ENCODE assay signal across 22 cellular contexts in the genomic region with DNA sequence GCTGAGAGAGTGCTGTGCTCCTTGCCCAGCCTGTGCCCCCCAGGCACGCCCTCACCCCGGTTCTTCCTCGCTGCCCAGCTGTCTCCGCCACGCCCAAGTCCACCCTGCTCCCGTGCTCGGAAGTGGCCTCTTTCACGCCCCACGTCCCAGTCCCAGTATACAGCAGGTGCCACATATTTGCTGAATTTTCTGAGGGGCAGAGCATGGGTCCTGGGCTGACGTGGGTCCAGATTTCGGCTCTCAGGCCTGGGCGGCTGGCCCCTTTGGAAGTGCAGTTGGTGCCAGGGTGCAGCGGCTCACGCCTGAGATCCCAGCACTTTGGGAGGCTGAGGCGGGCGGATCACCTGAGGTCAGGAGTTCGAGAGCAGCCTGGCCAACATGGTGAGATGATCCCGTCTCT. TPM values are rescaled to one million over a fixed set of nuclear protein-coding genes. Genes with fewer than 3 reads are reported as not detected.
DNase-seq lines count a peak whose midpoint lies in the region; ATAC-seq, FAIRE-seq and TF ChIP-seq lines count a peak whose summit lies in the region.
"Had no signal": no experiment of that assay in that cellular context is flagged by ENCODE, and none has a peak within 500 bp of the region (broad histone marks: within the 10 kb centered on the region; RNA-seq: fewer than 3 reads in every experiment).

No MANE protein-coding gene starts in this region.

- peaks cover 2% of the 10 kb centered on the region for H3K4me1 Mint-ChIP-seq in CD4-positive, alpha-beta T cell (ENCODE audit: low read depth)

- H3K23ac ChIP-seq in neuronal stem cell (ENCODE audit: low read depth, low read length, poor library complexity) = peak overlapping the region; percentile 65

- H2AFZ ChIP-seq in K562 (ENCODE audit: low read depth, low read length) = no peak overlapping the region
- H2AFZ ChIP-seq in neuronal stem cell (ENCODE audit: low read length) = no peak overlapping the region

- no peaks in the 10 kb centered on the region for H3K79me2 ChIP-seq in K562 (ENCODE audit: control insufficient read depth, insufficient read depth, low read length)

- H3K9me3 ChIP-seq in CD4-positive, alpha-beta T cell (ENCODE audit: control insufficient read depth, low read length) = no peaks in the 10 kb centered on the region
- no peaks in the 10 kb centered on the region for H3K9me3 ChIP-seq in K562 (replicated peaks; ENCODE audit: control insufficient read depth, insufficient read depth, low read depth, low read length)
- peaks cover 0 to 1% of the 10 kb centered on the region in 2 donors for H3K9me3 ChIP-seq in neuronal stem cell (replicated peaks in 1 of 2; ENCODE audit: control insufficient read depth in 2 of 2, insufficient read depth in 1 of 2, low read depth in 1 of 2, low read length in 2 of 2)

- no peak overlapping the region for H2BK12ac ChIP-seq in neuronal stem cell (ENCODE audit: low read length)

- H3K9me3 Mint-ChIP-seq in CD4-positive, alpha-beta T cell = no peaks in the 10 kb centered on the region
- H3K9me3 Mint-ChIP-seq: CD4-positive, alpha-beta memory T cell had no signal

- no peak overlapping the region for H3K27ac Mint-ChIP-seq in CD4-positive, alpha-beta T cell
- H3K27ac Mint-ChIP-seq: CD14-positive monocyte had no signal

- no peak overlapping the region for H3K27ac ChIP-seq in CD4-positive, alpha-beta T cell (ENCODE audit: low read depth, low read length)
- H3K27ac ChIP-seq in K562 (ENCODE audit: extremely low read depth, low read depth, low read length) (no peak overlapping the region), neuronal stem cell (replicated peaks; ENCODE audit: low read length) (no peak overlapping the region)
- H3K27ac ChIP-seq: BLaER1 treated with 17β-estradiol and CSF1 and Interleukin-3, amounts not matched to agents 10 nM and 100 nM had no signal

- H3K36me3 ChIP-seq in K562 (ENCODE audit: control insufficient read depth, insufficient read depth, low read length) = no peaks in the 10 kb centered on the region
- no peaks in the 10 kb centered on the region for H3K36me3 ChIP-seq in neuronal stem cell (replicated peaks in 1 of 2; ENCODE audit: control insufficient read depth in 2 of 2, insufficient read depth in 2 of 2, low read length in 2 of 2)
- H3K36me3 ChIP-seq: BLaER1 treated with 17β-estradiol and CSF1 and Interleukin-3, amounts not matched to agents 10 nM and 100 nM had no signal

- H3K79me1 ChIP-seq in neuronal stem cell (ENCODE audit: low read depth, low read length) = peaks cover 6% of the 10 kb centered on the region

- no peak overlapping the region for H3K18ac ChIP-seq in neuronal stem cell (ENCODE audit: low read length)

- TF ChIP-seq POLR2A in K562 (conservative IDR thresholded peaks at IDR 0.05) = no peak

- ATAC-seq in CD4-positive, alpha-beta T cell (ENCODE audit: poor library complexity) = no peak
- no peak for ATAC-seq in K562
- no peak for ATAC-seq in HG03108 (IDR thresholded peaks at IDR 0.05; ENCODE audit: unreplicated experiment)
- ATAC-seq in GM21423 (IDR thresholded peaks at IDR 0.05; ENCODE audit: unreplicated experiment) = no peak

- no TSS peak for BruUV-seq in K562 (replicated peaks; lab: Mats Ljungman, UMichigan)

- peaks cover 29% of the 10 kb centered on the region for H3K27me3 ChIP-seq in CD4-positive, alpha-beta T cell (ENCODE audit: control insufficient read depth, insufficient read depth, low read length)
- H3K27me3 ChIP-seq in K562 (ENCODE audit: control insufficient read depth in 2 of 2, insufficient read depth in 2 of 2, low read length in 2 of 2) (peaks cover 12 to 34% of the 10 kb centered on the region in 2 experiments; a peak in 4 of 5 replicates), neuronal stem cell (ENCODE audit: control insufficient read depth in 3 of 3, insufficient read depth in 3 of 3, low read depth in 1 of 3, low read length in 3 of 3) (peaks cover 26 to 84% (median 47%) of the 10 kb centered on the region in 3 experiments)

- no peaks in the 10 kb centered on the region for H3K9me1 ChIP-seq in K562 (ENCODE audit: control insufficient read depth, insufficient read depth, low read length)

- no peak for TF ChIP-seq CTCF in CD4-positive, alpha-beta T cell (IDR thresholded peaks at IDR 0.05)
- TF ChIP-seq CTCF in K562 (IDR thresholded peaks at IDR 0.05 in 2 of 3, conservative IDR thresholded peaks at IDR 0.05 in 1 of 3; ENCODE audit: insufficient read depth in 2 of 3, low read depth in 1 of 3, low read length in 3 of 3) = no peak

- FAIRE-seq in K562 (lab: Jason Lieb, UNC) = no peak
- FAIRE-seq: GM12891, GM18507 had no signal

- no peak overlapping the region for H2BK120ac ChIP-seq in neuronal stem cell (ENCODE audit: low read depth, low read length)

- no peak overlapping the region for H2AK5ac ChIP-seq in neuronal stem cell (ENCODE audit: low read depth, low read length)

- POLR2A ChIA-PET in CD4-positive, alpha-beta T cell (lab: Charles Lee) = no interaction called here
- POLR2A ChIA-PET in K562 (lab: Yijun Ruan, JAX) = interaction anchor here (1.3 kb wide), 1 partner anchor 11 kb away, joined by 3 read pairs; no protein-coding TSS in a partner anchor

- H3K4me1 ChIP-seq in K562 (replicated peaks in 1 of 2; ENCODE audit: control insufficient read depth in 2 of 2, insufficient read depth in 2 of 2, low read length in 2 of 2) = peaks cover 5 to 82% of the 10 kb centered on the region in 2 experiments; a peak in 3 of 5 replicates
- peaks cover 5% of the 10 kb centered on the region in 2 donors for H3K4me1 ChIP-seq in neuronal stem cell (ENCODE audit: control insufficient read depth in 2 of 2, insufficient read depth in 1 of 2, low read depth in 1 of 2, low read length in 2 of 2)

- peak overlapping the region; percentile 63 for H3K14ac ChIP-seq in neuronal stem cell (ENCODE audit: low read length)

- H2BK5ac ChIP-seq in neuronal stem cell (ENCODE audit: low read length) = no peak overlapping the region

- H4K20me1 ChIP-seq in K562 (replicated peaks; ENCODE audit: control insufficient read depth, insufficient read depth, low read length) = peaks cover 20% of the 10 kb centered on the region; the same call in 1 of the 2 replicates

- in situ Hi-C loops in K562 (cut with MboI) = no loop called here

- TF ChIP-seq EP300 in K562 (IDR thresholded peaks at IDR 0.05; ENCODE audit: low read length) = no peak

- no peak overlapping the region for H2BK15ac ChIP-seq in neuronal stem cell (ENCODE audit: low read length)

- H3K4me3 Mint-ChIP-seq in CD4-positive, alpha-beta T cell = peak overlapping the region; percentile 20

- no peak overlapping the region for H3K9ac ChIP-seq in K562 (ENCODE audit: insufficient read depth in 1 of 2, low read depth in 2 of 2, low read length in 2 of 2)
- no peak overlapping the region for H3K9ac ChIP-seq in neuronal stem cell (ENCODE audit: low read depth, low read length, poor library complexity)
- H3K9ac ChIP-seq: BLaER1 treated with 17β-estradiol and CSF1 and Interleukin-3, amounts not matched to agents 10 nM and 100 nM had no signal

- H4K91ac ChIP-seq in neuronal stem cell (ENCODE audit: low read depth, low read length, poor library complexity) = no peak overlapping the region

- H3K4me3 ChIP-seq in K562 (no peak overlapping the region), neuronal stem cell (ENCODE audit: low read length in 2 of 2) (no peak overlapping the region)
- H3K4me3 ChIP-seq: BLaER1 treated with 17β-estradiol and CSF1 and Interleukin-3, amounts not matched to agents 10 nM and 100 nM had no signal

- no peak for TF ChIP-seq RAD21 in K562 (CRISPR knock-in tag; conservative IDR thresholded peaks at IDR 0.05 in 1 of 2, IDR thresholded peaks at IDR 0.05 in 1 of 2)

- H3K4me2 ChIP-seq in K562 (ENCODE audit: insufficient read depth, low read length) (no peak overlapping the region), neuronal stem cell (ENCODE audit: insufficient read depth, low read length, poor library complexity, severe bottlenecking) (no peak overlapping the region)

- intact Hi-C loops in CD4-positive, alpha-beta T cell (cut with DNase I, micrococcal nuclease) = no loop called here
- intact Hi-C loops in K562 (cut with micrococcal nuclease) = no loop called here

- peaks cover 22% of the 10 kb centered on the region for H3K27me3 Mint-ChIP-seq in CD4-positive, alpha-beta T cell

- H3K36me3 Mint-ChIP-seq in CD4-positive, alpha-beta T cell (ENCODE audit: low read depth) = no peaks in the 10 kb centered on the region
- H3K36me3 Mint-ChIP-seq: CD14-positive monocyte had no signal

- 28% methylated on average over 18 of the region's 18 CpGs for WGBS in K562 (ENCODE audit: insufficient coverage, low coverage, missing lambda C conversion rate)
- WGBS in neuronal stem cell (ENCODE audit: extremely low coverage in 2 of 2, insufficient read length in 2 of 2, insufficient replicate concordance in 1 of 2), 2 donors = no CpG with 5 or more reads among the region's 18 CpGs

- no peak overlapping the region for H4K8ac ChIP-seq in neuronal stem cell (ENCODE audit: low read depth, low read length)

- CTCF ChIA-PET in CD4-positive, alpha-beta T cell (lab: Charles Lee) = no interaction called here
- CTCF ChIA-PET in K562 (lab: Yijun Ruan, JAX; ENCODE audit: low intra/inter-chr PET ratio) = no interaction called here

- no peak for DNase-seq in CD4-positive, alpha-beta T cell
- DNase-seq in K562 (ENCODE audit: extremely low read depth in 1 of 4, low spot score in 3 of 4) (no peak), neuronal stem cell (ENCODE audit: low spot score) (no peak), ecto neural progenitor cell (ENCODE audit: low spot score) (no peak)
- DNase-seq: Calu3; CD4-positive, alpha-beta memory T cell; COR-L47; DMS53; DMS79 treated with DMSO at 0.1 percent for 48 hours; GF-D8; GOT3; H7; HCEC 1CT had no signal

- no peak overlapping the region for H3K4ac ChIP-seq in neuronal stem cell (ENCODE audit: low read length)

RNA-seq across cellular contexts. Expression of a gene that starts 3.4 kb away (rescaled TPM):
- total RNA-seq in CD4-positive, alpha-beta T cell = 1 to 10 TPM; 2.1 TPM
- total RNA-seq in K562 (2011; cell fraction: chromatin; rRNA removed; ENCODE audit: low replicate concordance) = 2.7 and 8.1 TPM in 2 replicates
- total RNA-seq in K562 (2011; cell fraction: nucleolus; rRNA removed) = 6.2 and 7.2 TPM in 2 replicates
- 3.6 and 3.7 TPM in 2 replicates for total RNA-seq in K562 (2011; cell fraction: nucleoplasm; rRNA removed)
- total RNA-seq in K562 (2014; rRNA removed) (0.82 and 1.3 TPM in 2 replicates), K562 (2014; rRNA removed; fragmentation: Illumina TruSeq; extraction: Trizol) (0.29 and 0.40 TPM in 2 replicates), K562 (2015; rRNA removed; fragmentation: Illumina TruSeq; extraction: Trizol) (0.29 and 0.30 TPM in 2 replicates), K562 (2021) (3.9 and 4.2 TPM in 2 replicates)
- polyA plus RNA-seq in K562 (2011; rRNA removed) (0.64 and 0.76 TPM in 2 replicates), K562 (2014; fragmentation: Illumina TruSeq; extraction: Trizol) (0.91 and 1.9 TPM in 2 replicates), K562 (2014; fragmentation: Nextera tagmentation; extraction: Ambion mirVana) (not detected), K562 (2014; rRNA removed) (0.86 and 1.2 TPM in 2 replicates)
- 1.1 and 1.5 TPM in 2 replicates for polyA plus RNA-seq in K562 (2011; cell fraction: cytosol; rRNA removed)
- 3.0 and 3.9 TPM in 2 replicates for polyA plus RNA-seq in K562 (2011; cell fraction: nucleus; rRNA removed)
- polyA plus RNA-seq in K562 (2012) = 1.6 and 1.7 TPM in 2 replicates
- polyA minus RNA-seq in K562 (2011; rRNA and poly(A)+ RNA removed) = 1.3 and 1.6 TPM in 2 replicates
- polyA minus RNA-seq in K562 (2011; cell fraction: cytosol; rRNA and poly(A)+ RNA removed) = 2.3 and 3.5 TPM in 2 replicates
- polyA minus RNA-seq in K562 (2011; cell fraction: nucleus; rRNA and poly(A)+ RNA removed) = 1.5 and 2.2 TPM in 2 replicates
- polyA plus RNA-seq in neuronal stem cell (2013, experiment 1 of 2) = 0.10 TPM
- 0.10 TPM for polyA plus RNA-seq in neuronal stem cell (2013, experiment 2 of 2)
- polyA plus RNA-seq: CD14-positive monocyte; CD4-positive, alpha-beta memory T cell had no signal

RNA-seq across cellular contexts. Expression of a gene that starts 20.7 kb away (rescaled TPM):
- total RNA-seq in CD4-positive, alpha-beta T cell = 10 to 100 TPM; 68.7 to 71.6 TPM
- 106 and 369 TPM in 2 replicates for total RNA-seq in K562 (2011; cell fraction: chromatin; rRNA removed; ENCODE audit: low replicate concordance)
- total RNA-seq in K562 (2011; cell fraction: nucleolus; rRNA removed) = 735 and 796 TPM in 2 replicates
- total RNA-seq in K562 (2011; cell fraction: nucleoplasm; rRNA removed) = 350 and 437 TPM in 2 replicates
- total RNA-seq in K562 (2014; rRNA removed) (398 and 484 TPM in 2 replicates), K562 (2014; rRNA removed; fragmentation: Illumina TruSeq; extraction: Trizol) (59.1 and 89.1 TPM in 2 replicates), K562 (2015; rRNA removed; fragmentation: Illumina TruSeq; extraction: Trizol) (211 and 220 TPM in 2 replicates), K562 (2021) (495 and 506 TPM in 2 replicates)
- polyA plus RNA-seq in K562 (2011; rRNA removed) (129 and 411 TPM in 2 replicates), K562 (2014; fragmentation: Illumina TruSeq; extraction: Trizol) (187 and 351 TPM in 2 replicates), K562 (2014; fragmentation: Nextera tagmentation; extraction: Ambion mirVana) (10 to 100 TPM in 1 of 2 experiments, 1 to 10 TPM in 1; 4.6 to 17.9 TPM), K562 (2014; rRNA removed) (236 and 311 TPM in 2 replicates)
- 277 and 455 TPM in 2 replicates for polyA plus RNA-seq in K562 (2011; cell fraction: cytosol; rRNA removed)
- polyA plus RNA-seq in K562 (2011; cell fraction: nucleus; rRNA removed) = 198 and 199 TPM in 2 replicates
- polyA plus RNA-seq in K562 (2012) = 362 and 456 TPM in 2 replicates
- 61.0 and 70.9 TPM in 2 replicates for polyA minus RNA-seq in K562 (2011; rRNA and poly(A)+ RNA removed)
- polyA minus RNA-seq in K562 (2011; cell fraction: cytosol; rRNA and poly(A)+ RNA removed) = 197 and 315 TPM in 2 replicates
- polyA minus RNA-seq in K562 (2011; cell fraction: nucleus; rRNA and poly(A)+ RNA removed) = 48.1 and 72.2 TPM in 2 replicates
- 596 TPM for polyA plus RNA-seq in neuronal stem cell (2013, experiment 1 of 2)
- 585 TPM for polyA plus RNA-seq in neuronal stem cell (2013, experiment 2 of 2)

RNA-seq across cellular contexts. Expression of a gene that starts 40.3 kb away (rescaled TPM):
- 10 to 100 TPM; 54.4 to 56.2 TPM for total RNA-seq in CD4-positive, alpha-beta T cell
- 71.2 and 248 TPM in 2 replicates for total RNA-seq in K562 (2011; cell fraction: chromatin; rRNA removed; ENCODE audit: low replicate concordance)
- 221 and 235 TPM in 2 replicates for total RNA-seq in K562 (2011; cell fraction: nucleolus; rRNA removed)
- total RNA-seq in K562 (2011; cell fraction: nucleoplasm; rRNA removed) = 86.3 and 109 TPM in 2 replicates
- total RNA-seq in K562 (2014; rRNA removed) = 82.8 and 96.5 TPM in 2 replicates
- 33.4 and 49.3 TPM in 2 replicates for total RNA-seq in K562 (2014; rRNA removed; fragmentation: Illumina TruSeq; extraction: Trizol)
- total RNA-seq in K562 (2015; rRNA removed; fragmentation: Illumina TruSeq; extraction: Trizol) = 61.9 and 68.0 TPM in 2 replicates
- 134 and 144 TPM in 2 replicates for total RNA-seq in K562 (2021)
- polyA plus RNA-seq in K562 (2011; rRNA removed) = 60.8 and 111 TPM in 2 replicates
- 39.8 and 94.7 TPM in 2 replicates for polyA plus RNA-seq in K562 (2011; cell fraction: cytosol; rRNA removed)
- polyA plus RNA-seq in K562 (2011; cell fraction: nucleus; rRNA removed) = 319 and 523 TPM in 2 replicates
- 95.6 and 140 TPM in 2 replicates for polyA plus RNA-seq in K562 (2012)
- polyA plus RNA-seq in K562 (2014; fragmentation: Illumina TruSeq; extraction: Trizol) = 71.8 and 99.5 TPM in 2 replicates
- polyA plus RNA-seq in K562 (2014; fragmentation: Nextera tagmentation; extraction: Ambion mirVana) = 10 to 100 TPM; 30.3 to 34.0 TPM
- 67.5 and 88.4 TPM in 2 replicates for polyA plus RNA-seq in K562 (2014; rRNA removed)
- polyA minus RNA-seq in K562 (2011; rRNA and poly(A)+ RNA removed) = 60.0 and 108 TPM in 2 replicates
- 88.4 and 105 TPM in 2 replicates for polyA minus RNA-seq in K562 (2011; cell fraction: cytosol; rRNA and poly(A)+ RNA removed)
- polyA minus RNA-seq in K562 (2011; cell fraction: nucleus; rRNA and poly(A)+ RNA removed) = 57.5 and 62.3 TPM in 2 replicates
- polyA plus RNA-seq in neuronal stem cell (2013, experiment 1 of 2) = 50.0 TPM
- 45.6 TPM for polyA plus RNA-seq in neuronal stem cell (2013, experiment 2 of 2)

RNA-seq across cellular contexts. Expression of a gene that starts 46.6 kb away (rescaled TPM):
- total RNA-seq in CD4-positive, alpha-beta T cell = under 1 TPM; 0.42 to 0.49 TPM
- total RNA-seq in K562 (2011; cell fraction: chromatin; rRNA removed; ENCODE audit: low replicate concordance) = 2.3 and 4.6 TPM in 2 replicates
- total RNA-seq in K562 (2011; cell fraction: nucleolus; rRNA removed) = 3.2 and 3.7 TPM in 2 replicates
- total RNA-seq in K562 (2011; cell fraction: nucleoplasm; rRNA removed) = 2.6 and 4.0 TPM in 2 replicates
- 0.49 and 1.7 TPM in 2 replicates for total RNA-seq in K562 (2014; rRNA removed)
- total RNA-seq in K562 (2014; rRNA removed; fragmentation: Illumina TruSeq; extraction: Trizol) = not detected in 2 replicates
- 0.25 TPM in 1 of 2 replicates, not detected in the other for total RNA-seq in K562 (2015; rRNA removed; fragmentation: Illumina TruSeq; extraction: Trizol)
- 0.58 and 0.86 TPM in 2 replicates for total RNA-seq in K562 (2021)
- polyA plus RNA-seq in K562 (2011; rRNA removed) = 0.14 and 0.24 TPM in 2 replicates
- polyA plus RNA-seq in K562 (2011; cell fraction: cytosol; rRNA removed) = 0.18 and 0.34 TPM in 2 replicates
- polyA plus RNA-seq in K562 (2011; cell fraction: nucleus; rRNA removed) = 1.5 and 3.3 TPM in 2 replicates
- polyA plus RNA-seq in K562 (2012) = 0.60 and 0.89 TPM in 2 replicates
- polyA plus RNA-seq in K562 (2014; fragmentation: Illumina TruSeq; extraction: Trizol) = 0.14 TPM in 1 of 2 replicates, not detected in the other
- polyA plus RNA-seq in K562 (2014; fragmentation: Nextera tagmentation; extraction: Ambion mirVana) = not detected
- polyA plus RNA-seq in K562 (2014; rRNA removed) = 1.6 and 2.2 TPM in 2 replicates
- polyA minus RNA-seq in K562 (2011; rRNA and poly(A)+ RNA removed) = not detected in 2 replicates
- not detected in 2 replicates for polyA minus RNA-seq in K562 (2011; cell fraction: cytosol; rRNA and poly(A)+ RNA removed)
- polyA minus RNA-seq in K562 (2011; cell fraction: nucleus; rRNA and poly(A)+ RNA removed) = 0.33 and 0.40 TPM in 2 replicates
- polyA plus RNA-seq in neuronal stem cell (2013, experiment 1 of 2) = 0.78 TPM
- polyA plus RNA-seq in neuronal stem cell (2013, experiment 2 of 2) = 0.66 TPM
- total RNA-seq: A172, Daoy, G401, H7 had no signal
- polyA plus RNA-seq: CD14-positive monocyte; CD4-positive, alpha-beta memory T cell had no signal

RNA-seq across cellular contexts. Expression of a gene that starts 49.2 kb away (rescaled TPM):
- 10 to 100 TPM; 41.6 to 46.3 TPM for total RNA-seq in CD4-positive, alpha-beta T cell
- 0.49 and 1.6 TPM in 2 replicates for total RNA-seq in K562 (2011; cell fraction: chromatin; rRNA removed; ENCODE audit: low replicate concordance)
- 4.0 and 4.5 TPM in 2 replicates for total RNA-seq in K562 (2011; cell fraction: nucleolus; rRNA removed)
- total RNA-seq in K562 (2011; cell fraction: nucleoplasm; rRNA removed) = 1.4 and 1.9 TPM in 2 replicates
- 2.3 and 2.6 TPM in 2 replicates for total RNA-seq in K562 (2014; rRNA removed)
- total RNA-seq in K562 (2014; rRNA removed; fragmentation: Illumina TruSeq; extraction: Trizol) = not detected in 2 replicates
- 0.62 and 1.1 TPM in 2 replicates for total RNA-seq in K562 (2015; rRNA removed; fragmentation: Illumina TruSeq; extraction: Trizol)
- 0.72 and 1.8 TPM in 2 replicates for total RNA-seq in K562 (2021)
- 0.70 and 0.97 TPM in 2 replicates for polyA plus RNA-seq in K562 (2011; rRNA removed)
- 1.9 and 5.9 TPM in 2 replicates for polyA plus RNA-seq in K562 (2011; cell fraction: cytosol; rRNA removed)
- 0.87 and 1.8 TPM in 2 replicates for polyA plus RNA-seq in K562 (2011; cell fraction: nucleus; rRNA removed)
- 1.7 and 3.5 TPM in 2 replicates for polyA plus RNA-seq in K562 (2012)
- 0.61 TPM in 1 of 2 replicates, not detected in the other for polyA plus RNA-seq in K562 (2014; fragmentation: Illumina TruSeq; extraction: Trizol)
- polyA plus RNA-seq in K562 (2014; fragmentation: Nextera tagmentation; extraction: Ambion mirVana) = under 1 TPM; 0.08 to 0.27 TPM
- polyA plus RNA-seq in K562 (2014; rRNA removed) = 1.8 and 2.2 TPM in 2 replicates
- polyA minus RNA-seq in K562 (2011; rRNA and poly(A)+ RNA removed) = not detected in 2 replicates
- polyA minus RNA-seq in K562 (2011; cell fraction: cytosol; rRNA and poly(A)+ RNA removed) = 2.5 TPM in 1 of 2 replicates, not detected in the other
- polyA minus RNA-seq in K562 (2011; cell fraction: nucleus; rRNA and poly(A)+ RNA removed) = not detected in 2 replicates
- 0.04 TPM for polyA plus RNA-seq in neuronal stem cell (2013, experiment 1 of 2)
- polyA plus RNA-seq in neuronal stem cell (2013, experiment 2 of 2) = 0.06 TPM
- total RNA-seq: A172, Calu3 had no signal
